ENCODE assay signal across 1 cellular context in genomic region chr9:134189475-134190231, GRCh38.
TF ChIP-seq lines count a peak whose summit lies in the region.

No MANE protein-coding gene starts in this region.

TF ChIP-seq in WTC11, 78 proteins besides CTCF, POLR2A, EP300 and RAD21 (continued from another document):
- TF ChIP-seq, protein P1, sequence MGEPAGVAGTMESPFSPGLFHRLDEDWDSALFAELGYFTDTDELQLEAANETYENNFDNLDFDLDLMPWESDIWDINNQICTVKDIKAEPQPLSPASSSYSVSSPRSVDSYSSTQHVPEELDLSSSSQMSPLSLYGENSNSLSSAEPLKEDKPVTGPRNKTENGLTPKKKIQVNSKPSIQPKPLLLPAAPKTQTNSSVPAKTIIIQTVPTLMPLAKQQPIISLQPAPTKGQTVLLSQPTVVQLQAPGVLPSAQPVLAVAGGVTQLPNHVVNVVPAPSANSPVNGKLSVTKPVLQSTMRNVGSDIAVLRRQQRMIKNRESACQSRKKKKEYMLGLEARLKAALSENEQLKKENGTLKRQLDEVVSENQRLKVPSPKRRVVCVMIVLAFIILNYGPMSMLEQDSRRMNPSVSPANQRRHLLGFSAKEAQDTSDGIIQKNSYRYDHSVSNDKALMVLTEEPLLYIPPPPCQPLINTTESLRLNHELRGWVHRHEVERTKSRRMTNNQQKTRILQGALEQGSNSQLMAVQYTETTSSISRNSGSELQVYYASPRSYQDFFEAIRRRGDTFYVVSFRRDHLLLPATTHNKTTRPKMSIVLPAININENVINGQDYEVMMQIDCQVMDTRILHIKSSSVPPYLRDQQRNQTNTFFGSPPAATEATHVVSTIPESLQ (CRISPR knock-in tag; IDR thresholded peaks at IDR 0.05): no peak
- TF ChIP-seq GTF2I (CRISPR knock-in tag; conservative IDR thresholded peaks at IDR 0.05): no peak
- no peak for TF ChIP-seq AFF4 (CRISPR knock-in tag; IDR thresholded peaks at IDR 0.05; ENCODE audit: borderline replicate concordance)
TF ChIP-seq in WTC11: peak in this region for 0.
